ENCODE assay signal across 1 cellular context in genomic region chr17:82289822-82290541, GRCh38.
TF ChIP-seq lines count a peak whose summit lies in the region.

No MANE protein-coding gene starts in this region.

TF ChIP-seq in HepG2, 621 proteins besides CTCF, POLR2A, EP300 and RAD21 (continued from another document and continues in another):
- no peak for TF ChIP-seq GPBP1L1 (CRISPR knock-in tag; IDR thresholded peaks at IDR 0.05)
- TF ChIP-seq KIAA2018 (CRISPR knock-in tag; IDR thresholded peaks at IDR 0.05; ENCODE audit: borderline replicate concordance) = no peak
- no peak for TF ChIP-seq ZBTB1 (CRISPR knock-in tag; IDR thresholded peaks at IDR 0.05; ENCODE audit: borderline replicate concordance)
- no peak for TF ChIP-seq ZNF143 (CRISPR knock-in tag; IDR thresholded peaks at IDR 0.05)
- no peak for TF ChIP-seq RFXAP (CRISPR knock-in tag; IDR thresholded peaks at IDR 0.05; ENCODE audit: borderline replicate concordance)
- no peak for TF ChIP-seq ZNF280B (CRISPR knock-in tag; IDR thresholded peaks at IDR 0.05; ENCODE audit: borderline replicate concordance)
- no peak for TF ChIP-seq ZNF264 (CRISPR knock-in tag; IDR thresholded peaks at IDR 0.05)
- TF ChIP-seq ZBTB25 (CRISPR knock-in tag; IDR thresholded peaks at IDR 0.05) = no peak
- TF ChIP-seq ZSCAN25 (CRISPR knock-in tag; IDR thresholded peaks at IDR 0.05) = peak; percentile 100
- TF ChIP-seq MAFF (IDR thresholded peaks at IDR 0.05; ENCODE audit: low read depth, low read length) = no peak
- 0 out of 2 replicates have a peak, but pooled peaks have one; percentile 27 for TF ChIP-seq ZNF230 (CRISPR knock-in tag; IDR thresholded peaks at IDR 0.05)
- no peak; the same call in 1 of the 2 replicates for TF ChIP-seq HOXA3 (CRISPR knock-in tag; IDR thresholded peaks at IDR 0.05)
- TF ChIP-seq NCOA2 (CRISPR knock-in tag; IDR thresholded peaks at IDR 0.05) = peak; percentile 45; the same call in 1 of the 2 replicates
- TF ChIP-seq ZNF713 (CRISPR knock-in tag; IDR thresholded peaks at IDR 0.05) = no peak
- peak; percentile 29; the same call in 1 of the 2 replicates for TF ChIP-seq ZMYM3 (CRISPR knock-in tag; IDR thresholded peaks at IDR 0.05)
- TF ChIP-seq BCL6 (CRISPR knock-in tag; IDR thresholded peaks at IDR 0.05) = 0 out of 2 replicates have a peak, but pooled peaks have one; percentile 31
- TF ChIP-seq, protein P1, sequence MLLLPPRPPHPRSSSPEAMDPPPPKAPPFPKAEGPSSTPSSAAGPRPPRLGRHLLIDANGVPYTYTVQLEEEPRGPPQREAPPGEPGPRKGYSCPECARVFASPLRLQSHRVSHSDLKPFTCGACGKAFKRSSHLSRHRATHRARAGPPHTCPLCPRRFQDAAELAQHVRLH (CRISPR knock-in tag; IDR thresholded peaks at IDR 0.05; ENCODE audit: borderline replicate concordance, low read depth) = no peak; the same call in 1 of the 2 replicates
- TF ChIP-seq MYNN (CRISPR knock-in tag; IDR thresholded peaks at IDR 0.05; ENCODE audit: low read depth) = no peak
- 0 out of 2 replicates have a peak, but pooled peaks have one; percentile 14 for TF ChIP-seq KAT8 (CRISPR knock-in tag; IDR thresholded peaks at IDR 0.05)
- TF ChIP-seq, protein P2, sequence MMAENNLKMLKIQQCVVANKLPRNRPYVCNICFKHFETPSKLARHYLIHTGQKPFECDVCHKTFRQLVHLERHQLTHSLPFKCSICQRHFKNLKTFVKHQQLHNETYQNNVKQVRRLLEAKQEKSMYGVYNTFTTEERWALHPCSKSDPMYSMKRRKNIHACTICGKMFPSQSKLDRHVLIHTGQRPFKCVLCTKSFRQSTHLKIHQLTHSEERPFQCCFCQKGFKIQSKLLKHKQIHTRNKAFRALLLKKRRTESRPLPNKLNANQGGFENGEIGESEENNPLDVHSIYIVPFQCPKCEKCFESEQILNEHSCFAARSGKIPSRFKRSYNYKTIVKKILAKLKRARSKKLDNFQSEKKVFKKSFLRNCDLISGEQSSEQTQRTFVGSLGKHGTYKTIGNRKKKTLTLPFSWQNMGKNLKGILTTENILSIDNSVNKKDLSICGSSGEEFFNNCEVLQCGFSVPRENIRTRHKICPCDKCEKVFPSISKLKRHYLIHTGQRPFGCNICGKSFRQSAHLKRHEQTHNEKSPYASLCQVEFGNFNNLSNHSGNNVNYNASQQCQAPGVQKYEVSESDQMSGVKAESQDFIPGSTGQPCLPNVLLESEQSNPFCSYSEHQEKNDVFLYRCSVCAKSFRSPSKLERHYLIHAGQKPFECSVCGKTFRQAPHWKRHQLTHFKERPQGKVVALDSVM (CRISPR knock-in tag; IDR thresholded peaks at IDR 0.05) = no peak
- 0 out of 2 replicates have a peak, but pooled peaks have one; percentile 19 for TF ChIP-seq HNF4G (IDR thresholded peaks at IDR 0.05; ENCODE audit: borderline replicate concordance, low read depth, low read length)
- no peak for TF ChIP-seq HNF4G (CRISPR knock-in tag; IDR thresholded peaks at IDR 0.05; ENCODE audit: borderline replicate concordance, low read depth)
- no peak for TF ChIP-seq TRIM22 (IDR thresholded peaks at IDR 0.05)
- TF ChIP-seq CCAR2 (optimal IDR thresholded peaks at IDR 0.05; ENCODE audit: low read depth, low read length) = no peak
- no peak for TF ChIP-seq ZNF121 (CRISPR knock-in tag; IDR thresholded peaks at IDR 0.05)
- TF ChIP-seq, protein P3, sequence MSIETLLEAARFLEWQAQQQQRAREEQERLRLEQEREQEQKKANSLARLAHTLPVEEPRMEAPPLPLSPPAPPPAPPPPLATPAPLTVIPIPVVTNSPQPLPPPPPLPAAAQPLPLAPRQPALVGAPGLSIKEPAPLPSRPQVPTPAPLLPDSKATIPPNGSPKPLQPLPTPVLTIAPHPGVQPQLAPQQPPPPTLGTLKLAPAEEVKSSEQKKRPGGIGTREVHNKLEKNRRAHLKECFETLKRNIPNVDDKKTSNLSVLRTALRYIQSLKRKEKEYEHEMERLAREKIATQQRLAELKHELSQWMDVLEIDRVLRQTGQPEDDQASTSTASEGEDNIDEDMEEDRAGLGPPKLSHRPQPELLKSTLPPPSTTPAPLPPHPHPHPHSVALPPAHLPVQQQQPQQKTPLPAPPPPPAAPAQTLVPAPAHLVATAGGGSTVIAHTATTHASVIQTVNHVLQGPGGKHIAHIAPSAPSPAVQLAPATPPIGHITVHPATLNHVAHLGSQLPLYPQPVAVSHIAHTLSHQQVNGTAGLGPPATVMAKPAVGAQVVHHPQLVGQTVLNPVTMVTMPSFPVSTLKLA (IDR thresholded peaks at IDR 0.05) = 0 out of 2 replicates have a peak, but pooled peaks have one; percentile 33
- TF ChIP-seq, protein P4, sequence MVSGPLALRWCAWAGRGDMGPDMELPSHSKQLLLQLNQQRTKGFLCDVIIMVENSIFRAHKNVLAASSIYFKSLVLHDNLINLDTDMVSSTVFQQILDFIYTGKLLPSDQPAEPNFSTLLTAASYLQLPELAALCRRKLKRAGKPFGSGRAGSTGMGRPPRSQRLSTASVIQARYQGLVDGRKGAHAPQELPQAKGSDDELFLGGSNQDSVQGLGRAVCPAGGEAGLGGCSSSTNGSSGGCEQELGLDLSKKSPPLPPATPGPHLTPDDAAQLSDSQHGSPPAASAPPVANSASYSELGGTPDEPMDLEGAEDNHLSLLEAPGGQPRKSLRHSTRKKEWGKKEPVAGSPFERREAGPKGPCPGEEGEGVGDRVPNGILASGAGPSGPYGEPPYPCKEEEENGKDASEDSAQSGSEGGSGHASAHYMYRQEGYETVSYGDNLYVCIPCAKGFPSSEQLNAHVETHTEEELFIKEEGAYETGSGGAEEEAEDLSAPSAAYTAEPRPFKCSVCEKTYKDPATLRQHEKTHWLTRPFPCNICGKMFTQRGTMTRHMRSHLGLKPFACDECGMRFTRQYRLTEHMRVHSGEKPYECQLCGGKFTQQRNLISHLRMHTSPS (CRISPR knock-in tag; IDR thresholded peaks at IDR 0.05; ENCODE audit: low read depth) = no peak
- no peak for TF ChIP-seq MATR3 (CRISPR knock-in tag; IDR thresholded peaks at IDR 0.05)
- peak; percentile 63; the same call in 1 of the 2 replicates for TF ChIP-seq RXRB (CRISPR knock-in tag; IDR thresholded peaks at IDR 0.05; ENCODE audit: borderline replicate concordance)
- TF ChIP-seq ZBTB26 (CRISPR knock-in tag; IDR thresholded peaks at IDR 0.05; ENCODE audit: borderline replicate concordance) = no peak
- peak; percentile 39 for TF ChIP-seq SAP130 (CRISPR knock-in tag; IDR thresholded peaks at IDR 0.05; ENCODE audit: low read depth)
- no peak for TF ChIP-seq MAFK (conservative IDR thresholded peaks at IDR 0.05 in 1 of 2, IDR thresholded peaks at IDR 0.05 in 1 of 2; ENCODE audit: low read length in 2 of 2)
- no peak for TF ChIP-seq NCOA5 (CRISPR knock-in tag; IDR thresholded peaks at IDR 0.05)
- no peak for TF ChIP-seq ZBTB44 (CRISPR knock-in tag; IDR thresholded peaks at IDR 0.05)
